2 cellular contexts compared by ENCODE assay signal in the genomic region with DNA sequence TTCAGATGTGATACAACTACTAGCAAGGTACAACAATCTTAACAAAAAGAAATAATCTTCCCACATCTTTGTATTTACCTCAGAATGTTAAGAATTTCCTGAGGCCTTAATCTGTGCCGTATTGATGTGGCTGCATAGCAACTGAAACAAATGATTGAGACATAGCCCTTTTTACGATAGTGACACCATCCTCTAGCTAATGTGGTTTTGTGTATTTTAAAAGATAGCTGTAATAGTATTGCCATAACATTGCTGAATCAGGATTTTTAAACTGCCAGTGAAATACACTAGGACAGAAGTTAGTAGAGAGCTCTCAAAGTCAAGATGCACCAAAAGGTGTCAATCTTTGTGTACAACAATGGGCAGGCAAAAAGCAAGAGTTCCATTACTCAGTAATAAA.
TF ChIP-seq lines count a peak whose summit lies in the region.

No MANE protein-coding gene starts in this region.

TF ChIP-seq in A549, 52 proteins besides CTCF, POLR2A, EP300 and RAD21:
- TF ChIP-seq MAFK (IDR thresholded peaks at IDR 0.05; ENCODE audit: partially characterized antibody) (peak; percentile 59), RCOR1 (IDR thresholded peaks at IDR 0.05; ENCODE audit: low read depth, low read length) (no peak), HEYL (CRISPR knock-in tag; IDR thresholded peaks at IDR 0.05) (no peak)

TF ChIP-seq in HEK293T, 16 proteins besides CTCF, POLR2A, EP300 and RAD21:
- TF ChIP-seq BHLHE40 (IDR thresholded peaks at IDR 0.05; ENCODE audit: borderline replicate concordance) (no peak), SUZ12 (IDR thresholded peaks at IDR 0.05) (no peak), PKNOX1 (IDR thresholded peaks at IDR 0.05) (0 out of 2 replicates have a peak, but pooled peaks have one; percentile 8)
